Comparison of ENCODE assay signal across 8 cellular contexts in genomic region chr11:67506426-67507032, GRCh38. TPM values are rescaled to one million over a fixed set of nuclear protein-coding genes. Genes with fewer than 3 reads are reported as not detected.
DNase-seq lines count a peak whose midpoint lies in the region; ATAC-seq, FAIRE-seq and TF ChIP-seq lines count a peak whose summit lies in the region.
"Had no signal": no experiment of that assay in that cellular context is flagged by ENCODE, and none has a peak within 500 bp of the region (broad histone marks: within the 10 kb centered on the region; RNA-seq: fewer than 3 reads in every experiment).

No MANE protein-coding gene starts in this region.

- H3K27me3 Mint-ChIP-seq in activated CD4-positive, alpha-beta memory T cell treated with anti-CD3 and anti-CD28 coated beads, Interleukin-2, amount 10 ng/mL, durations not matched to agents 7 days and 5 days = peaks cover 6% of the 10 kb centered on the region
- H3K27me3 Mint-ChIP-seq in stimulated activated memory B cell treated with anti-CD40 and anti-IgM and Interleukin-4, amounts not matched to agents 10 μg/mL and 1 μg/mL and 100 μg/mL, for 72 hours = no peaks in the 10 kb centered on the region

- peaks cover 12% of the 10 kb centered on the region; the same call in 1 of the 2 replicates for H3K36me3 ChIP-seq in HUES48 (ENCODE audit: control insufficient read depth, insufficient read depth, low read length)
- peaks cover 3 to 10% of the 10 kb centered on the region in 2 donors for H3K36me3 ChIP-seq in kidney (ENCODE audit: control insufficient read depth in 1 of 2, insufficient read depth in 2 of 2, low read length in 2 of 2)

- peak overlapping the region; percentile 47 for H3K27ac ChIP-seq in HUES48 (ENCODE audit: low read depth, low read length)
- H3K27ac ChIP-seq in kidney (ENCODE audit: low read depth in 2 of 2, low read length in 2 of 2) = peak overlapping the region; percentile 97 to 98

- peak overlapping the region; percentile 90 for H3K27ac Mint-ChIP-seq in activated CD4-positive, alpha-beta memory T cell treated with anti-CD3 and anti-CD28 coated beads, Interleukin-2, amount 10 ng/mL, durations not matched to agents 7 days and 5 days
- H3K27ac Mint-ChIP-seq in stimulated activated memory B cell treated with anti-CD40 and anti-IgM and Interleukin-4, amounts not matched to agents 10 μg/mL and 1 μg/mL and 100 μg/mL, for 72 hours = peak overlapping the region; percentile 96

- H3K27me3 ChIP-seq in HUES48 (ENCODE audit: control insufficient read depth, insufficient read depth, low read length) = peaks cover 7% of the 10 kb centered on the region; the same call in 1 of the 2 replicates

- peaks cover 30% of the 10 kb centered on the region for H3K36me3 Mint-ChIP-seq in activated CD4-positive, alpha-beta memory T cell treated with anti-CD3 and anti-CD28 coated beads, Interleukin-2, amount 10 ng/mL, durations not matched to agents 7 days and 5 days (ENCODE audit: low read depth)
- peaks cover 4% of the 10 kb centered on the region for H3K36me3 Mint-ChIP-seq in stimulated activated memory B cell treated with anti-CD40 and anti-IgM and Interleukin-4, amounts not matched to agents 10 μg/mL and 1 μg/mL and 100 μg/mL, for 72 hours

- CTCF ChIA-PET in activated CD4-positive, alpha-beta memory T cell treated with anti-CD3 and anti-CD28 coated beads, Interleukin-2, amount 10 ng/mL, durations not matched to agents 7 days and 5 days (lab: Charles Lee) = interaction anchor here (0.7 to 2.8 kb wide), 6 partner anchors 22 to 150 kb away, joined by 3 to 15 read pairs (median 6); partner anchors contain the start of genes AIP, PPP1CA and PTPRCAP

- H3K9ac ChIP-seq in HUES48 (ENCODE audit: low read depth, low read length) = no peak overlapping the region
- peak overlapping the region in 1 of 2 donors; percentile 87 for H3K9ac ChIP-seq in kidney (ENCODE audit: low read length in 2 of 2)

- no peak overlapping the region for H3K4me3 ChIP-seq in HUES48 (ENCODE audit: low read depth, low read length)
- peak overlapping the region; percentile 78 to 86 for H3K4me3 ChIP-seq in kidney (ENCODE audit: low read length in 2 of 2)

- H3K4me1 Mint-ChIP-seq in activated CD4-positive, alpha-beta memory T cell treated with anti-CD3 and anti-CD28 coated beads, Interleukin-2, amount 10 ng/mL, durations not matched to agents 7 days and 5 days = peaks cover 47% of the 10 kb centered on the region
- H3K4me1 Mint-ChIP-seq in stimulated activated memory B cell treated with anti-CD40 and anti-IgM and Interleukin-4, amounts not matched to agents 10 μg/mL and 1 μg/mL and 100 μg/mL, for 72 hours = peaks cover 51% of the 10 kb centered on the region

- H3K4me3 Mint-ChIP-seq in activated CD4-positive, alpha-beta memory T cell treated with anti-CD3 and anti-CD28 coated beads, Interleukin-2, amount 10 ng/mL, durations not matched to agents 7 days and 5 days = peak overlapping the region; percentile 93
- peak overlapping the region; percentile 88 for H3K4me3 Mint-ChIP-seq in stimulated activated memory B cell treated with anti-CD40 and anti-IgM and Interleukin-4, amounts not matched to agents 10 μg/mL and 1 μg/mL and 100 μg/mL, for 72 hours

- intact Hi-C loops in kidney (cut with DNase I) = no loop called here

- TF ChIP-seq CTCF in kidney (IDR thresholded peaks at IDR 0.05; ENCODE audit: borderline replicate concordance, extremely low read depth, insufficient read depth) = no peak

- no peak for FAIRE-seq in kidney (lab: Jason Lieb, UNC)

- no peak for ATAC-seq in stimulated activated memory B cell treated with anti-CD40 and anti-IgM and Interleukin-4, amounts not matched to agents 10 μg/mL and 1 μg/mL and 100 μg/mL, for 72 hours
- ATAC-seq in HG02610 (IDR thresholded peaks at IDR 0.05; ENCODE audit: unreplicated experiment) = no peak

- POLR2A ChIA-PET in activated CD4-positive, alpha-beta memory T cell treated with anti-CD3 and anti-CD28 coated beads, Interleukin-2, amount 10 ng/mL, durations not matched to agents 7 days and 5 days (lab: Charles Lee) = interaction anchor here (1.1 to 2.9 kb wide), 6 partner anchors 19 to 105 kb away, joined by 6 to 39 read pairs (median 14); partner anchors contain the start of genes PPP1CA, PTPRCAP and TBC1D10C

- no peak for DNase-seq in activated CD4-positive, alpha-beta memory T cell treated with anti-CD3 and anti-CD28 coated beads, Interleukin-2, amount 10 ng/mL, durations not matched to agents 7 days and 5 days
- DNase-seq in kidney (peak; percentile 81), glomerular visceral epithelial cell (ENCODE audit: extremely low spot score) (no peak), NCI-H526 (lab: John Stamatoyannopoulos, UW) (no peak)

- no peaks in the 10 kb centered on the region for H3K9me3 Mint-ChIP-seq in activated CD4-positive, alpha-beta memory T cell treated with anti-CD3 and anti-CD28 coated beads, Interleukin-2, amount 10 ng/mL, durations not matched to agents 7 days and 5 days
- H3K9me3 Mint-ChIP-seq in stimulated activated memory B cell treated with anti-CD40 and anti-IgM and Interleukin-4, amounts not matched to agents 10 μg/mL and 1 μg/mL and 100 μg/mL, for 72 hours = no peaks in the 10 kb centered on the region

- no peaks in the 10 kb centered on the region for H3K9me3 ChIP-seq in HUES48 (ENCODE audit: control insufficient read depth, insufficient read depth, low read length)
- no peaks in the 10 kb centered on the region for H3K9me3 ChIP-seq in kidney (ENCODE audit: control insufficient read depth in 1 of 2, low read length in 2 of 2)

- H3K4me1 ChIP-seq in HUES48 (ENCODE audit: control insufficient read depth, insufficient read depth, low read length) (peaks cover 18% of the 10 kb centered on the region), kidney (ENCODE audit: control insufficient read depth in 1 of 2, insufficient read depth in 1 of 2, low read depth in 1 of 2, low read length in 2 of 2) (peaks cover 21 to 31% of the 10 kb centered on the region in 2 donors)

RNA-seq across cellular contexts. Expression of gene PITPNM1, which starts 1.4 kb away (rescaled TPM):
- 100 to 1,000 TPM; 116 to 120 TPM for total RNA-seq in activated CD4-positive, alpha-beta memory T cell treated with anti-CD3 and anti-CD28 coated beads, Interleukin-2, amount 10 ng/mL, durations not matched to agents 7 days and 5 days
- total RNA-seq in kidney = 74.7 TPM
- 19.3 TPM for polyA plus RNA-seq in kidney (ENCODE audit: insufficient read depth, low read depth, low replicate concordance)

RNA-seq across cellular contexts. Expression of gene CDK2AP2, which starts 1.4 kb away (rescaled TPM):
- total RNA-seq in activated CD4-positive, alpha-beta memory T cell treated with anti-CD3 and anti-CD28 coated beads, Interleukin-2, amount 10 ng/mL, durations not matched to agents 7 days and 5 days = 100 to 1,000 TPM; 116 to 119 TPM
- total RNA-seq in kidney = 98.4 TPM
- 188 TPM for polyA plus RNA-seq in kidney (ENCODE audit: insufficient read depth, low read depth, low replicate concordance)

RNA-seq across cellular contexts. Expression of gene CABP2, which starts 16.7 kb away (rescaled TPM):
- not detected for total RNA-seq in activated CD4-positive, alpha-beta memory T cell treated with anti-CD3 and anti-CD28 coated beads, Interleukin-2, amount 10 ng/mL, durations not matched to agents 7 days and 5 days
- not detected for total RNA-seq in kidney
- polyA plus RNA-seq in kidney (ENCODE audit: insufficient read depth, low read depth, low replicate concordance) = not detected
- total RNA-seq: HT-29 had no signal

RNA-seq across cellular contexts. Expression of gene AIP, which starts 23.7 kb away (rescaled TPM):
- 100 to 1,000 TPM; 152 to 159 TPM for total RNA-seq in activated CD4-positive, alpha-beta memory T cell treated with anti-CD3 and anti-CD28 coated beads, Interleukin-2, amount 10 ng/mL, durations not matched to agents 7 days and 5 days
- total RNA-seq in kidney = 61.5 TPM
- polyA plus RNA-seq in kidney (ENCODE audit: insufficient read depth, low read depth, low replicate concordance) = 135 TPM

RNA-seq across cellular contexts. Expression of gene TMEM134, which starts 37.5 kb away (rescaled TPM):
- total RNA-seq in activated CD4-positive, alpha-beta memory T cell treated with anti-CD3 and anti-CD28 coated beads, Interleukin-2, amount 10 ng/mL, durations not matched to agents 7 days and 5 days = 10 to 100 TPM; 36.3 to 37.6 TPM
- 65.5 TPM for total RNA-seq in kidney
- 127 TPM for polyA plus RNA-seq in kidney (ENCODE audit: insufficient read depth, low read depth, low replicate concordance)
